ENCODE assay signal across 14 cellular contexts in genomic region chr2:164126960-164127359, GRCh38.
A peak's percentile ranks its signal among the peaks of the same experiment; 100 is the strongest.
DNase-seq lines count a peak whose midpoint lies in the region; ATAC-seq and TF ChIP-seq lines count a peak whose summit lies in the region.
"Had no signal": no experiment of that assay in that cellular context is flagged by ENCODE, and none has a peak within 500 bp of the region (broad histone marks: within the 10 kb centered on the region; RNA-seq: fewer than 3 reads in every experiment).

No MANE protein-coding gene starts in this region.

- H2AFZ ChIP-seq in GM23338: no peak overlapping the region

- H3K27me3 ChIP-seq in GM23338 (ENCODE audit: insufficient read depth): no peaks in the 10 kb centered on the region
- H3K27me3 ChIP-seq in foreskin keratinocyte: no peaks in the 10 kb centered on the region
- H3K27me3 ChIP-seq in thoracic aorta (replicated peaks; ENCODE audit: insufficient read depth): no peaks in the 10 kb centered on the region
- no peaks in the 10 kb centered on the region for H3K27me3 ChIP-seq in uterus

- H3K4me1 Mint-ChIP-seq in GM23338: no peaks in the 10 kb centered on the region
- no peaks in the 10 kb centered on the region for H3K4me1 Mint-ChIP-seq in mesothelial cell of epicardium
- H3K4me1 Mint-ChIP-seq: activated naive CD4-positive, alpha-beta T cell treated with anti-CD3 and anti-CD28 coated beads, Interleukin-2, amount 10 ng/mL, durations not matched to agents 7 days and 5 days had no signal

- H3K9me2 ChIP-seq in GM23338 (ENCODE audit: insufficient read depth): no peaks in the 10 kb centered on the region

- H3K4me3 ChIP-seq in GM23338 (no peak overlapping the region), thoracic aorta (no peak overlapping the region), uterus (no peak overlapping the region)

- H3K9me3 Mint-ChIP-seq in GM23338 (no peaks in the 10 kb centered on the region), mesothelial cell of epicardium (peaks cover 6% of the 10 kb centered on the region)
- H3K9me3 Mint-ChIP-seq: activated naive CD4-positive, alpha-beta T cell treated with anti-CD3 and anti-CD28 coated beads, Interleukin-2, amount 10 ng/mL, durations not matched to agents 7 days and 5 days; T-helper 1 cell treated with Interleukin-12 subunit alpha and Interleukin-12 subunit beta and Interleukin-4 antibody, amounts not matched to agents 30 μg/mL and 1 μg/mL, for 36 hours had no signal

- ATAC-seq in GM23338 (no peak; the same call in 2 of the 3 replicates), foreskin keratinocyte (no peak), thoracic aorta (ENCODE audit: insufficient number of reproducible peaks, low FRiP score, low read depth) (no peak)

- DNase-seq in GM23338 (ENCODE audit: low spot score) (no peak), foreskin keratinocyte (no peak), thoracic aorta (ENCODE audit: low spot score) (no peak), uterus (no peak), OCI-M2 (lab: John Stamatoyannopoulos, UW; ENCODE audit: unreplicated experiment) (no peak), mesothelial cell of epicardium (ENCODE audit: low spot score in 2 of 2, unreplicated experiment in 2 of 2) (no peak)
- DNase-seq: activated CD4-positive, alpha-beta T cell treated with anti-CD3 and anti-CD28 coated beads, Interleukin-2, amount 50 U/mL, for 4 hours; activated naive CD4-positive, alpha-beta T cell treated with anti-CD3 and anti-CD28 coated beads, Interleukin-2, amount 10 ng/mL, durations not matched to agents 7 days and 5 days; effector CD8-positive, alpha-beta T cell; NCI-H1092 treated with DMSO at 0.1 percent for 48 hours; NCI-H526; stimulated activated CD4-positive, alpha-beta T cell treated with anti-CD3 and anti-CD28 coated beads, Interleukin-12 subunit alpha, Interleukin-12 subunit beta, amount 100 ng/mL, for 4 hours had no signal

- H3K4me2 ChIP-seq in GM23338: no peak overlapping the region

- H3K36me3 ChIP-seq in GM23338 (ENCODE audit: insufficient read depth) (no peaks in the 10 kb centered on the region), thoracic aorta (no peaks in the 10 kb centered on the region), uterus (no peaks in the 10 kb centered on the region)

- H3K27ac ChIP-seq in GM23338 (ENCODE audit: low read depth): no peak overlapping the region
- no peak overlapping the region for H3K27ac ChIP-seq in VCaP
- no peak overlapping the region for H3K27ac ChIP-seq in foreskin keratinocyte
- H3K27ac ChIP-seq in thoracic aorta: no peak overlapping the region
- H3K27ac ChIP-seq in uterus: no peak overlapping the region

- no peaks in the 10 kb centered on the region for H4K20me1 ChIP-seq in GM23338 (replicated peaks; ENCODE audit: insufficient read depth)

- intact Hi-C loops in uterus (cut with DNase I; ENCODE audit: low total_unique reads): no loop called here

- no peaks in the 10 kb centered on the region for H3K4me1 ChIP-seq in GM23338 (ENCODE audit: insufficient read depth)
- H3K4me1 ChIP-seq in foreskin keratinocyte: no peaks in the 10 kb centered on the region
- peaks cover 3 to 10% of the 10 kb centered on the region in 2 donors for H3K4me1 ChIP-seq in thoracic aorta (ENCODE audit: control insufficient read depth in 1 of 2, low read depth in 2 of 2)
- no peaks in the 10 kb centered on the region for H3K4me1 ChIP-seq in uterus

- H3K36me3 Mint-ChIP-seq in GM23338 (ENCODE audit: low read depth) (no peaks in the 10 kb centered on the region), mesothelial cell of epicardium (no peaks in the 10 kb centered on the region)
- H3K36me3 Mint-ChIP-seq: activated naive CD4-positive, alpha-beta T cell treated with anti-CD3 and anti-CD28 coated beads, Interleukin-2, amount 10 ng/mL, durations not matched to agents 7 days and 5 days had no signal

- H3K79me2 ChIP-seq in GM23338 (replicated peaks; ENCODE audit: insufficient read depth): no peaks in the 10 kb centered on the region

- TF ChIP-seq CTCF in GM23338 (conservative IDR thresholded peaks at IDR 0.05; ENCODE audit: low read depth in 2 of 2) (peak; percentile 30 to 42; a peak in 3 of 4 replicates), VCaP (conservative IDR thresholded peaks at IDR 0.05) (peak; percentile 52), foreskin keratinocyte (conservative IDR thresholded peaks at IDR 0.05) (peak; percentile 41), thoracic aorta (IDR thresholded peaks at IDR 0.05) (peak; percentile 50), uterus (IDR thresholded peaks at IDR 0.05) (no peak), mesothelial cell of epicardium (IDR thresholded peaks at IDR 0.05; ENCODE audit: unreplicated experiment) (no peak)

- no peak overlapping the region for H3K27ac Mint-ChIP-seq in GM23338
- no peak overlapping the region for H3K27ac Mint-ChIP-seq in mesothelial cell of epicardium
- H3K27ac Mint-ChIP-seq: activated naive CD4-positive, alpha-beta T cell treated with anti-CD3 and anti-CD28 coated beads, Interleukin-2, amount 10 ng/mL, durations not matched to agents 7 days and 5 days; T-helper 1 cell treated with Interleukin-12 subunit alpha and Interleukin-12 subunit beta and Interleukin-4 antibody, amounts not matched to agents 30 μg/mL and 1 μg/mL, for 36 hours had no signal

- H3K4me3 Mint-ChIP-seq in GM23338 (no peak overlapping the region), mesothelial cell of epicardium (no peak overlapping the region)
- H3K4me3 Mint-ChIP-seq: activated naive CD4-positive, alpha-beta T cell treated with anti-CD3 and anti-CD28 coated beads, Interleukin-2, amount 10 ng/mL, durations not matched to agents 7 days and 5 days; T-helper 1 cell treated with Interleukin-12 subunit alpha and Interleukin-12 subunit beta and Interleukin-4 antibody, amounts not matched to agents 30 μg/mL and 1 μg/mL, for 36 hours had no signal

- H3K27me3 Mint-ChIP-seq in GM23338 (ENCODE audit: insufficient read depth, low read depth, poor library complexity): no peaks in the 10 kb centered on the region
- no peaks in the 10 kb centered on the region for H3K27me3 Mint-ChIP-seq in mesothelial cell of epicardium (ENCODE audit: low read depth)
- H3K27me3 Mint-ChIP-seq: activated naive CD4-positive, alpha-beta T cell treated with anti-CD3 and anti-CD28 coated beads, Interleukin-2, amount 10 ng/mL, durations not matched to agents 7 days and 5 days had no signal

- no peaks in the 10 kb centered on the region for H3F3A ChIP-seq in GM23338 (replicated peaks; ENCODE audit: low read depth)

- no peaks in the 10 kb centered on the region for H3K9me3 ChIP-seq in thoracic aorta
- H3K9me3 ChIP-seq in uterus: no peaks in the 10 kb centered on the region

- no peak for TF ChIP-seq POLR2A in uterus (IDR thresholded peaks at IDR 0.05)

TF ChIP-seq in GM23338, 12 proteins besides CTCF, POLR2A, EP300 and RAD21 (continues in another document):
- TF ChIP-seq ZNF331 (CRISPR knock-in tag; IDR thresholded peaks at IDR 0.05; ENCODE audit: low read depth) (no peak), ETS1 (IDR thresholded peaks at IDR 0.05) (no peak), STAT1 (IDR thresholded peaks at IDR 0.05; ENCODE audit: unreplicated experiment) (no peak), EZH2phosphoT487 (IDR thresholded peaks at IDR 0.05; ENCODE audit: unreplicated experiment) (no peak), JUNB (IDR thresholded peaks at IDR 0.05; ENCODE audit: unreplicated experiment) (no peak), ZNF114 (CRISPR knock-in tag; IDR thresholded peaks at IDR 0.05) (no peak), CREB1 (CRISPR knock-in tag; IDR thresholded peaks at IDR 0.05; ENCODE audit: low read depth) (no peak), EZH2 (IDR thresholded peaks at IDR 0.05; ENCODE audit: low read depth, unreplicated experiment) (no peak), NANOG (IDR thresholded peaks at IDR 0.05; ENCODE audit: borderline replicate concordance) (no peak)

Comparison
In these comparisons a context has a peak if more than half of its experiments do, and no peak if none do; other contexts are left out.
1. CTCF ChIP-seq: peak in GM23338 (2 of 2), VCaP (single experiment), foreskin keratinocyte (single experiment) and thoracic aorta (single experiment); none in uterus (0 of 4) and mesothelial cell of epicardium (single experiment).